13 cellular contexts compared by ENCODE assay signal in the genomic region with DNA sequence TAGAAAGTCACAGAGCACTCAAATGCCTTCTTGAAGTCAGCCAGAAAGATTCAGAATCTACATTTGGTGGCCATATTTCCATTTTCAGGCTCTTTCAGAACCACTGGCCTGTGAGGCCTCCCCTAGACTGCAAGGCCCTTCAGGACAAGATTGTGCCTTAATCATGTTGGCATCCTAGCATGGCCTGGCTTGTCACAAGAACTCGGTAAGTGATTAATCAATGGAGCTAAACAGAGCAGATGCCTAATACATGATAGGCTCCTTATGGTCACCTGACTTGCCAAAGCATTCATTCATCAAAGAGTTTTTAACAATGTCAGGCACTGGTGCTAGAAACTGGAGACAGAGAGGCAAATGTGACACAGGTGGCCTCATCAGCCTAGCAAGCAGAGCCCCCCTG.
"Had no signal": no experiment of that assay in that cellular context is flagged by ENCODE, and none has a peak within 500 bp of the region (broad histone marks: within the 10 kb centered on the region; RNA-seq: fewer than 3 reads in every experiment).

No MANE protein-coding gene starts in this region.

- H3K4me1 ChIP-seq: tibial nerve had no signal

- DNase-seq: activated CD4-positive, alpha-beta T cell treated with anti-CD3 and anti-CD28 coated beads, Interleukin-2, amount 10 ng/mL, durations not matched to agents 24 days and 14 days; activated CD4-positive, CD25-positive, alpha-beta regulatory T cell; activated gamma-delta T cell treated with Interleukin-2 at 50 U/mL for 16 hours; amniotic stem cell; brain microvascular endothelial cell; cerebellar nuclear complex; effector memory CD4-positive, alpha-beta T cell; gastrocnemius medialis; natural killer cell; nucleus accumbens; psoas muscle; stimulated activated CD4-positive, alpha-beta T cell treated with anti-CD3 and anti-CD28 coated beads, Interleukin-2, amount 100 ng/mL, for 24 hours had no signal

- H3K27ac ChIP-seq: brain microvascular endothelial cell, gastrocnemius medialis, psoas muscle, tibial nerve had no signal

- H3K27me3 ChIP-seq: brain microvascular endothelial cell, gastrocnemius medialis, tibial nerve had no signal

- ATAC-seq: gastrocnemius medialis, psoas muscle had no signal

- H3K4me3 ChIP-seq: gastrocnemius medialis, psoas muscle, tibial nerve had no signal

- H3K36me3 ChIP-seq: brain microvascular endothelial cell, gastrocnemius medialis, tibial nerve had no signal

- H3K9me3 ChIP-seq: gastrocnemius medialis, psoas muscle, tibial nerve had no signal
